Comparison of ENCODE assay signal across 2 cellular contexts in the genomic region with DNA sequence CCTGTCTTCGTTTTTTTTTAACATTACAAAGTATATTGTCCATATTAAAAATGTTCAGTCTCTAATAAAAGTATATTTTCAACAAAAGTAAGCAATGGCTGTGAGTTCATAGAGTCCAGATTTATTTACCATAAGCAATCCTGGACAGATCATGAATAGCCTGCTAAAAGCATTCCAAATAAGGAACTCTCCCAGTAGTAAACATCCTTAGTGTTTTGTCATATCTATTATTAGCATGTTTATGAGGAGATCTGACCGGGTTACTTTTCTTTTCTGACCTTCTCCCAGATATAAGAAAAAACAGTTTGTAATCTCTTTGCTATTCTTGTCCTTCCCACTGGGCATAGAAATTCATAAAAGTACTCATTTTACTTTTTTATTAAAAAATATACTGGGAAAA.
TF ChIP-seq lines count a peak whose summit lies in the region.

No MANE protein-coding gene starts in this region.

TF ChIP-seq in liver, 16 proteins besides CTCF, POLR2A, EP300 and RAD21 (continued from another document):
- TF ChIP-seq FOXA2 (IDR thresholded peaks at IDR 0.05) (no peak), NR2F2 (IDR thresholded peaks at IDR 0.05) (peak; percentile 11), FOXA1 (IDR thresholded peaks at IDR 0.05) (no peak)

TF ChIP-seq in HepG2, 621 proteins besides CTCF, POLR2A, EP300 and RAD21 (continued from another document):
- TF ChIP-seq RNF219 (CRISPR knock-in tag; IDR thresholded peaks at IDR 0.05): no peak
- TF ChIP-seq NPAS2 (CRISPR knock-in tag; IDR thresholded peaks at IDR 0.05; ENCODE audit: borderline replicate concordance): no peak
- no peak for TF ChIP-seq TAF1 (CRISPR knock-in tag; IDR thresholded peaks at IDR 0.05)
- no peak for TF ChIP-seq PAX8 (CRISPR knock-in tag; IDR thresholded peaks at IDR 0.05; ENCODE audit: borderline replicate concordance)
